Comparison of ENCODE assay signal across 8 cellular contexts in the genomic region with DNA sequence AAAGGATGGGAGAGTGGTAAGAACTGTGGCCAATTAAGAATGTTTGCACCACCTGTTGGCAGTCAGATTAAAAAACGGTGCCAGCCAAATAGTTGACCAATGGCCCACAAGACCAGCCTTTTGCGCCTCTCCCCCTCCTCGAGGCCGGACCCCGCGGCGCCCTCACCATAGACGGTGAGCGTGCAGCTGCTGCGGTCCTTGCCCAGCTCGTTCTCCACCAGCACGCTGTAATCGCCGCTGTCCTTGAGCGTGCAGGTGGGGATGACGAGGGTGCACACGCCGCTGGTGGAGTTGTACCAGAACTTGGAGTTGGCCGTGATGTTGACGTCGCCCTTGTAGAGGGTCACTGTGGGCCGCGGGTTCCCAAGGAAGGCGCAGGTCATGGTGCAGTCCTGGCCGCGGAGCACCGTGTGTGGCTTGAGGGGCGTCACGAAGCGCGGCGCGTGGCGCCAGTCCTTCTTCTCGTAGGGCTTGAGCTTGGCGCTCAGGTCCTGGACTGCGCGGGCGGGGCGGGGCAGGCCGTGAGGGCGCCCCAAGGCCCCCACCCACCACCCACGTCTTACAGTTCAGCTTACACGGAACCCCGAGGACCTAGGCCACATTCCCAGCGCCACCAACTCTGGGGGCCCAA. TPM values are rescaled to one million over a fixed set of nuclear protein-coding genes. Genes with fewer than 3 reads are reported as not detected.
DNase-seq lines count a peak whose midpoint lies in the region; ATAC-seq and TF ChIP-seq lines count a peak whose summit lies in the region.

No MANE protein-coding gene starts in this region.

- H3K9me2 ChIP-seq in PC-9 (ENCODE audit: insufficient read depth) = no peaks in the 10 kb centered on the region

- peak overlapping the region in 1 of 6 donors; percentile 18 for H3K27ac Mint-ChIP-seq in immature natural killer cell
- peak overlapping the region; percentile 56 for H3K27ac Mint-ChIP-seq in stimulated activated naive B cell treated with anti-CD40 and anti-IgM and Interleukin-4, amounts not matched to agents 10 μg/mL and 1 μg/mL and 100 μg/mL, for 72 hours

- intact Hi-C loops in ascending aorta (cut with DNase I) = loop anchor here (1.0 to 10.0 kb wide), 6 partner anchors 16 to 1971 kb away; a partner anchor contains a TSS
- intact Hi-C loops in PC-9 (cut with micrococcal nuclease; ENCODE audit: unreplicated experiment) = no loop called here

- H3K9me3 Mint-ChIP-seq in immature natural killer cell = no peaks in the 10 kb centered on the region
- H3K9me3 Mint-ChIP-seq in stimulated activated naive B cell treated with anti-CD40 and anti-IgM and Interleukin-4, amounts not matched to agents 10 μg/mL and 1 μg/mL and 100 μg/mL, for 72 hours = no peaks in the 10 kb centered on the region

- BruUV-seq in PC-9 (replicated peaks; lab: Mats Ljungman, UMichigan) = no TSS peak

- ATAC-seq in stimulated activated naive B cell treated with anti-CD40 and anti-IgM and Interleukin-4, amounts not matched to agents 10 μg/mL and 1 μg/mL and 100 μg/mL, for 72 hours (replicated peaks) = peak; percentile 60 to 65
- ATAC-seq in HG03378 (IDR thresholded peaks at IDR 0.05; ENCODE audit: unreplicated experiment) = no peak

- H3F3A ChIP-seq in PC-9 (ENCODE audit: insufficient read depth, low read depth) = no peaks in the 10 kb centered on the region

- no peaks in the 10 kb centered on the region for H4K20me1 ChIP-seq in PC-9 (ENCODE audit: insufficient read depth)

- H3K27ac ChIP-seq in ascending aorta (peak overlapping the region; percentile 79 to 88), PC-9 (no peak overlapping the region)

- CTCF ChIA-PET in PC-9 (lab: Charles Lee) = interaction anchor here (0.6 to 1.2 kb wide), 5 partner anchors 16 to 80 kb away, joined by 3 to 4 read pairs (median 3); no protein-coding TSS in a partner anchor

- peak; percentile 45 for DNase-seq in activated T-cell treated with anti-CD3 and anti-CD28 coated beads, Interleukin-2, amount 50 U/mL, for 1 hour
- DNase-seq in activated T-cell treated with anti-CD3 and anti-CD28 coated beads for 4 hours (no peak), ascending aorta (ENCODE audit: low spot score in 2 of 2) (no peak), immature natural killer cell (peak in 2 of 3 donors; percentile 19 to 22), PC-9 (no peak), NCI-H524 treated with DMSO at 0.1 percent for 48 hours (lab: John Stamatoyannopoulos, UW) (no peak)
- DNase-seq in stimulated activated naive B cell treated with anti-CD40 and anti-IgM and Interleukin-4, amounts not matched to agents 10 μg/mL and 1 μg/mL and 100 μg/mL, for 72 hours = no peak

- TF ChIP-seq CTCF in ascending aorta (IDR thresholded peaks at IDR 0.05) (no peak), PC-9 (conservative IDR thresholded peaks at IDR 0.05) (no peak)

- peak overlapping the region; percentile 71 to 85 (median 81) for H3K4me3 Mint-ChIP-seq in immature natural killer cell
- peak overlapping the region; percentile 67 to 81 for H3K4me3 Mint-ChIP-seq in stimulated activated naive B cell treated with anti-CD40 and anti-IgM and Interleukin-4, amounts not matched to agents 10 μg/mL and 1 μg/mL and 100 μg/mL, for 72 hours

- peaks cover 6 to 8% (median 8%) of the 10 kb centered on the region in 3 donors for H3K27me3 Mint-ChIP-seq in immature natural killer cell (ENCODE audit: low read depth in 3 of 3)
- peaks cover 11 to 35% of the 10 kb centered on the region in 2 donors for H3K27me3 Mint-ChIP-seq in stimulated activated naive B cell treated with anti-CD40 and anti-IgM and Interleukin-4, amounts not matched to agents 10 μg/mL and 1 μg/mL and 100 μg/mL, for 72 hours

- no peak overlapping the region for H2AFZ ChIP-seq in PC-9

- H3K4me1 Mint-ChIP-seq in immature natural killer cell = peaks cover 22 to 24% of the 10 kb centered on the region in 2 donors
- peaks cover 21 to 25% of the 10 kb centered on the region in 2 donors for H3K4me1 Mint-ChIP-seq in stimulated activated naive B cell treated with anti-CD40 and anti-IgM and Interleukin-4, amounts not matched to agents 10 μg/mL and 1 μg/mL and 100 μg/mL, for 72 hours

- H3K36me3 Mint-ChIP-seq in immature natural killer cell = peaks cover 0 to 11% (median 0%) of the 10 kb centered on the region in 3 donors
- H3K36me3 Mint-ChIP-seq in stimulated activated naive B cell treated with anti-CD40 and anti-IgM and Interleukin-4, amounts not matched to agents 10 μg/mL and 1 μg/mL and 100 μg/mL, for 72 hours = peaks cover 0 to 4% of the 10 kb centered on the region in 2 donors

- POLR2A ChIA-PET in PC-9 (lab: Charles Lee; ENCODE audit: unreplicated experiment) = interaction anchor here (0.6 kb wide), 2 partner anchors 16 to 591 kb away, joined by 4 read pairs; no protein-coding TSS in a partner anchor

- H3K4me2 ChIP-seq in PC-9 = no peak overlapping the region

- no peaks in the 10 kb centered on the region for H3K27me3 ChIP-seq in ascending aorta
- peaks cover 45% of the 10 kb centered on the region for H3K27me3 ChIP-seq in PC-9 (ENCODE audit: insufficient read depth, low read depth)

- H3K4me1 ChIP-seq in ascending aorta (no peaks in the 10 kb centered on the region), PC-9 (replicated peaks; ENCODE audit: insufficient read depth) (peaks cover 4% of the 10 kb centered on the region)

- no peaks in the 10 kb centered on the region for H3K79me2 ChIP-seq in PC-9 (ENCODE audit: low read depth)

- peak overlapping the region; percentile 48 to 70 for H3K4me3 ChIP-seq in ascending aorta
- no peak overlapping the region for H3K4me3 ChIP-seq in PC-9

- H3K9me3 ChIP-seq in ascending aorta (no peaks in the 10 kb centered on the region), PC-9 (ENCODE audit: insufficient read depth, low read depth) (no peaks in the 10 kb centered on the region)

- peaks cover 5 to 7% of the 10 kb centered on the region in 2 donors for H3K36me3 ChIP-seq in ascending aorta
- no peaks in the 10 kb centered on the region for H3K36me3 ChIP-seq in PC-9 (ENCODE audit: low read depth)

RNA-seq across cellular contexts. Expression of a gene that starts 7.2 kb away (rescaled TPM):
- 4.8 TPM for total RNA-seq in ascending aorta
- polyA plus RNA-seq in immature natural killer cell = 1 to 10 TPM in 1 of 3 donors, under 1 TPM in 2; 0.43 to 2.1 (median 0.92) TPM
- total RNA-seq in PC-9 (2021) = 1.4 and 2.1 TPM in 2 replicates

RNA-seq across cellular contexts. Expression of a gene that starts 20.2 kb away (rescaled TPM):
- total RNA-seq in ascending aorta = not detected
- under 1 TPM in 2 of 3 donors, not detected in 1; 0.20 to 0.46 TPM for polyA plus RNA-seq in immature natural killer cell
- 0.33 and 0.63 TPM in 2 replicates for total RNA-seq in PC-9 (2021)

Comparison
In these comparisons a context has a peak if more than half of its experiments do, and no peak if none do; other contexts are left out.
1. DNase-seq: peak in activated T-cell treated with anti-CD3 and anti-CD28 coated beads, Interleukin-2, amount 50 U/mL, for 1 hour (single experiment) and immature natural killer cell (2 of 3); none in activated T-cell treated with anti-CD3 and anti-CD28 coated beads for 4 hours (single experiment), ascending aorta (0 of 2), stimulated activated naive B cell treated with anti-CD40 and anti-IgM and Interleukin-4, amounts not matched to agents 10 μg/mL and 1 μg/mL and 100 μg/mL, for 72 hours (single experiment), PC-9 (0 of 2) and NCI-H524 treated with DMSO at 0.1 percent for 48 hours (single experiment).